ENCODE assay signal across 29 cellular contexts in genomic region chr1:100903777-100904176, GRCh38.
"Had no signal": no experiment of that assay in that cellular context is flagged by ENCODE, and none has a peak within 500 bp of the region (broad histone marks: within the 10 kb centered on the region; RNA-seq: fewer than 3 reads in every experiment).

No MANE protein-coding gene starts in this region.

- H3K9me3 Mint-ChIP-seq: type B pancreatic cell had no signal

- H3K27ac Mint-ChIP-seq: stimulated activated effector memory CD8-positive, alpha-beta T cell treated with anti-CD3 and anti-CD28 coated beads, Interleukin-12 subunit alpha, Interleukin-12 subunit beta, amount 100 ng/mL, for 72 hours; stimulated activated memory B cell treated with anti-CD40 and anti-IgM and Interleukin-4, amounts not matched to agents 10 μg/mL and 1 μg/mL and 100 μg/mL, for 72 hours; stimulated activated naive B cell treated with anti-CD40 and anti-IgM and Interleukin-4, amounts not matched to agents 10 μg/mL and 1 μg/mL and 100 μg/mL, for 72 hours; stimulated activated naive CD8-positive, alpha-beta T cell treated with anti-CD3 and anti-CD28 coated beads, Interleukin-15, amount 100 ng/mL, for 72 hours; stimulated activated naive CD8-positive, alpha-beta T cell treated with anti-CD3 and anti-CD28 coated beads, Interleukin-15, Interleukin-2, amounts not matched to agents 100 ng/mL and 50 ng/mL, for 24 hours; type B pancreatic cell had no signal

- H3K27ac ChIP-seq: stomach, suprapubic skin, testis, thoracic aorta, thyroid gland, tibial artery, tibial nerve, transverse colon, upper lobe of left lung, upper lobe of right lung, uterus, vagina had no signal

- H3K27me3 ChIP-seq: stomach, suprapubic skin, testis, thyroid gland, tibial artery, tibial nerve, transverse colon, upper lobe of left lung, upper lobe of right lung, uterus, vagina had no signal

- FAIRE-seq: urothelium cell line had no signal

- H3K9me3 ChIP-seq: stomach, suprapubic skin, testis, thoracic aorta, thyroid gland, tibial artery, tibial nerve, upper lobe of left lung, upper lobe of right lung, uterus, vagina had no signal

- ATAC-seq: stimulated activated effector memory CD8-positive, alpha-beta T cell treated with anti-CD3 and anti-CD28 coated beads, Interleukin-12 subunit alpha, Interleukin-12 subunit beta, amount 100 ng/mL, for 72 hours; stimulated activated memory B cell treated with anti-CD40 and anti-IgM and Interleukin-4, amounts not matched to agents 10 μg/mL and 1 μg/mL and 100 μg/mL, for 72 hours; stimulated activated naive B cell treated with anti-CD40 and anti-IgM and Interleukin-4, amounts not matched to agents 10 μg/mL and 1 μg/mL and 100 μg/mL, for 72 hours; stimulated activated naive CD8-positive, alpha-beta T cell treated with anti-CD3 and anti-CD28 coated beads, Interleukin-15, amount 100 ng/mL, for 72 hours; stimulated activated naive CD8-positive, alpha-beta T cell treated with anti-CD3 and anti-CD28 coated beads, Interleukin-15, Interleukin-2, amounts not matched to agents 100 U/mL and 50 U/mL, for 24 hours; upper lobe of right lung had no signal

- H3K4me1 ChIP-seq: suprapubic skin, testis, thyroid gland, tibial artery, tibial nerve, transverse colon, upper lobe of left lung, upper lobe of right lung, uterus, vagina had no signal

- H3K27me3 Mint-ChIP-seq: stimulated activated memory B cell treated with anti-CD40 and anti-IgM and Interleukin-4, amounts not matched to agents 10 μg/mL and 1 μg/mL and 100 μg/mL, for 72 hours; stimulated activated naive B cell treated with anti-CD40 and anti-IgM and Interleukin-4, amounts not matched to agents 10 μg/mL and 1 μg/mL and 100 μg/mL, for 72 hours; stimulated activated naive CD8-positive, alpha-beta T cell treated with anti-CD3 and anti-CD28 coated beads, Interleukin-15, amount 100 ng/mL, for 72 hours; stimulated activated naive CD8-positive, alpha-beta T cell treated with anti-CD3 and anti-CD28 coated beads, Interleukin-15, Interleukin-2, amounts not matched to agents 100 ng/mL and 50 ng/mL, for 24 hours; type B pancreatic cell had no signal

- H3K4me3 Mint-ChIP-seq: stimulated activated effector memory CD8-positive, alpha-beta T cell treated with anti-CD3 and anti-CD28 coated beads, Interleukin-12 subunit alpha, Interleukin-12 subunit beta, amount 100 ng/mL, for 72 hours; stimulated activated memory B cell treated with anti-CD40 and anti-IgM and Interleukin-4, amounts not matched to agents 10 μg/mL and 1 μg/mL and 100 μg/mL, for 72 hours; stimulated activated naive B cell treated with anti-CD40 and anti-IgM and Interleukin-4, amounts not matched to agents 10 μg/mL and 1 μg/mL and 100 μg/mL, for 72 hours; stimulated activated naive CD8-positive, alpha-beta T cell treated with anti-CD3 and anti-CD28 coated beads, Interleukin-15, Interleukin-2, amounts not matched to agents 100 ng/mL and 50 ng/mL, for 24 hours; type B pancreatic cell had no signal

- DNase-seq: stimulated activated CD4-positive, alpha-beta T cell treated with anti-CD3 and anti-CD28 coated beads, Interleukin-2, amount 100 ng/mL, for 48 hours; stimulated activated CD4-positive, alpha-beta T cell treated with anti-CD3 and anti-CD28 coated beads, Interleukin-4, amount 100 ng/mL, for 1 hour; stimulated activated CD4-positive, alpha-beta T cell treated with anti-CD3 and anti-CD28 coated beads, Interleukin-4, amount 100 ng/mL, for 24 hours; stimulated activated CD4-positive, alpha-beta T cell treated with anti-CD3 and anti-CD28 coated beads, Interleukin-4, amount 100 ng/mL, for 4 hours; stimulated activated CD8-positive, alpha-beta memory T cell treated with anti-CD3 and anti-CD28 coated beads, Interleukin-4, amount 100 ng/mL, for 48 hours; stimulated activated naive B cell treated with anti-CD40 and anti-IgM and Interleukin-4, amounts not matched to agents 10 μg/mL and 1 μg/mL and 100 μg/mL, for 72 hours; stimulated activated naive CD4-positive, alpha-beta T cell; stimulated activated naive CD4-positive, alpha-beta T cell treated with Interleukin-2 at 50 U/mL for 16 hours; stimulated activated naive CD8-positive, alpha-beta T cell treated with anti-CD3 and anti-CD28 coated beads, Interleukin-15, amount 100 ng/mL, for 72 hours; stimulated activated naive CD8-positive, alpha-beta T cell treated with anti-CD3 and anti-CD28 coated beads, Interleukin-15, Interleukin-2, amounts not matched to agents 100 U/mL and 50 U/mL, for 24 hours; stomach; substantia nigra; testis; thyroid gland; tibial artery; transverse colon; trophoblast cell; upper lobe of left lung; upper lobe of right lung; uterus had no signal

- H3K36me3 ChIP-seq: uterus had no signal

- H3K4me3 ChIP-seq: stomach, suprapubic skin, testis, thoracic aorta, thyroid gland, tibial artery, tibial nerve, transverse colon, upper lobe of left lung, upper lobe of right lung, uterus, vagina had no signal
